8 cellular contexts compared by ENCODE assay signal in the genomic region with DNA sequence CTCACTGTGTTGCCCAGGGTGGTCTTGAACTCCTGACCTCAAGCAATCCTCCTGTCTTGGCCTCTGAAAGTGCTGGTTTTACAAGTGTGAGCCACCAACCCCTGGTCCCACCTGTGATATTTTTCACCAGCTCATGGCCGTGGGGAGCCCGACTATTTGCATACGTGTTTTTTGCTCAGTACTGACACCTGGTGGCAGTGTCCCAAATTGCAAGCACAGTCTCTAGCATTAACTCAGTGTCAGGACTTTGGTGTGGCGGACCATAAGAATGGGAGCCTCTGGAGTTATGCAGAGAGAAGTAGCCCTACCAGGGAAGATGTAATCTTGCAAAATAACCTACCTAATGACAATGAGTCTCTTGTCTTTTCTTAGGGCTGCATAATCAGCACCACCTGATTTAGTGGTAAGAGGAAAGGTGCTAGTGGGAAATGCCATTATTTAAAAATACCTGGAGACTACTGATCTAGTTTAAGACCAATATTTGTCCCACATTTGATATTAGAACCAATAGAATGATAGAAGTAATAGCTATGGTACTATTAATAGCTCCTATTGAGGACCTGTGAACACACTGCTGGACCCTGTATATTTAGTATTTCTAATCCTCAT.
A peak's percentile ranks its signal among the peaks of the same experiment; 100 is the strongest.
DNase-seq lines count a peak whose midpoint lies in the region; ATAC-seq and TF ChIP-seq lines count a peak whose summit lies in the region.

No MANE protein-coding gene starts in this region.

- no peak for ATAC-seq in activated naive CD8-positive, alpha-beta T cell treated with anti-CD3 and anti-CD28 coated beads, Interleukin-2, amount 50 U/mL, for 24 hours
- ATAC-seq in HG02678 (IDR thresholded peaks at IDR 0.05; ENCODE audit: unreplicated experiment) = no peak

- no peak overlapping the region for H3K4me3 ChIP-seq in effector memory CD4-positive, alpha-beta T cell (ENCODE audit: insufficient read depth, low read depth, low read length, poor library complexity, severe bottlenecking)

- no peaks in the 10 kb centered on the region for H3K27me3 Mint-ChIP-seq in activated naive CD8-positive, alpha-beta T cell treated with anti-CD3 and anti-CD28 coated beads, Interleukin-2, amount 50 U/mL, for 24 hours
- H3K27me3 Mint-ChIP-seq in neural crest cell (ENCODE audit: low read depth) = no peaks in the 10 kb centered on the region

- no peaks in the 10 kb centered on the region for H3K9me3 Mint-ChIP-seq in activated naive CD8-positive, alpha-beta T cell treated with anti-CD3 and anti-CD28 coated beads, Interleukin-2, amount 50 U/mL, for 24 hours
- no peaks in the 10 kb centered on the region for H3K9me3 Mint-ChIP-seq in neural crest cell

- DNase-seq in ELR (ENCODE audit: low read depth) = peak; percentile 28
- peak; percentile 30 for DNase-seq in MV-4-11 (lab: John Stamatoyannopoulos, UW)
- peak; percentile 57 for DNase-seq in activated naive CD8-positive, alpha-beta T cell treated with anti-CD3 and anti-CD28 coated beads, Interleukin-2, amount 50 U/mL, for 24 hours
- peak; percentile 32 for DNase-seq in neural crest cell (ENCODE audit: low read depth, low spot score)
- no peak for DNase-seq in C1 segment of cervical spinal cord (lab: John Stamatoyannopoulos, UW)
- no peak for DNase-seq in effector memory CD4-positive, alpha-beta T cell
- no peak for DNase-seq in NCI-H1092 (lab: John Stamatoyannopoulos, UW)

- peaks cover 8% of the 10 kb centered on the region for H3K4me1 Mint-ChIP-seq in activated naive CD8-positive, alpha-beta T cell treated with anti-CD3 and anti-CD28 coated beads, Interleukin-2, amount 50 U/mL, for 24 hours
- H3K4me1 Mint-ChIP-seq in neural crest cell = peaks cover 65% of the 10 kb centered on the region

- H3K36me3 Mint-ChIP-seq in activated naive CD8-positive, alpha-beta T cell treated with anti-CD3 and anti-CD28 coated beads, Interleukin-2, amount 50 U/mL, for 24 hours (ENCODE audit: low read depth) = peaks cover 5% of the 10 kb centered on the region
- no peaks in the 10 kb centered on the region for H3K36me3 Mint-ChIP-seq in neural crest cell (ENCODE audit: low read depth)

- H3K36me3 ChIP-seq in effector memory CD4-positive, alpha-beta T cell (ENCODE audit: control insufficient read depth, insufficient read depth, low read length) = no peaks in the 10 kb centered on the region

- H3K4me3 Mint-ChIP-seq in activated naive CD8-positive, alpha-beta T cell treated with anti-CD3 and anti-CD28 coated beads, Interleukin-2, amount 50 U/mL, for 24 hours = no peak overlapping the region
- no peak overlapping the region for H3K4me3 Mint-ChIP-seq in neural crest cell

- H3K27ac ChIP-seq in effector memory CD4-positive, alpha-beta T cell (ENCODE audit: insufficient read depth, low read length, poor library complexity, severe bottlenecking) = no peak overlapping the region

- peaks cover 14% of the 10 kb centered on the region for H3K4me1 ChIP-seq in effector memory CD4-positive, alpha-beta T cell (ENCODE audit: control insufficient read depth, insufficient read depth, low read length, poor library complexity, severe bottlenecking)

- no peak overlapping the region for H3K27ac Mint-ChIP-seq in activated naive CD8-positive, alpha-beta T cell treated with anti-CD3 and anti-CD28 coated beads, Interleukin-2, amount 50 U/mL, for 24 hours
- no peak overlapping the region for H3K27ac Mint-ChIP-seq in neural crest cell (ENCODE audit: unreplicated experiment)

- peak; percentile 68 for TF ChIP-seq CTCF in neural crest cell (conservative IDR thresholded peaks at IDR 0.05)

- H3K9me3 ChIP-seq in effector memory CD4-positive, alpha-beta T cell (ENCODE audit: control insufficient read depth, low read length) = peaks cover 3% of the 10 kb centered on the region

- H3K27me3 ChIP-seq in effector memory CD4-positive, alpha-beta T cell (replicated peaks; ENCODE audit: control insufficient read depth, insufficient read depth, low read length, poor library complexity, severe bottlenecking) = no peaks in the 10 kb centered on the region

Comparison
In these comparisons a context has a peak if more than half of its experiments do, and no peak if none do; other contexts are left out.
1. DNase-seq: peak in ELR (single experiment), MV-4-11 (single experiment), activated naive CD8-positive, alpha-beta T cell treated with anti-CD3 and anti-CD28 coated beads, Interleukin-2, amount 50 U/mL, for 24 hours (single experiment) and neural crest cell (single experiment); none in C1 segment of cervical spinal cord (0 of 14), effector memory CD4-positive, alpha-beta T cell (0 of 3) and NCI-H1092 (single experiment).